9 cellular contexts compared by ENCODE assay signal in genomic region chr1:214604543-214604942, GRCh38. TPM values are rescaled to one million over a fixed set of nuclear protein-coding genes. Genes with fewer than 3 reads are reported as not detected.
A peak's percentile ranks its signal among the peaks of the same experiment; 100 is the strongest.
DNase-seq lines count a peak whose midpoint lies in the region; ATAC-seq, FAIRE-seq and TF ChIP-seq lines count a peak whose summit lies in the region.
"Had no signal": no experiment of that assay in that cellular context is flagged by ENCODE, and none has a peak within 500 bp of the region (broad histone marks: within the 10 kb centered on the region; RNA-seq: fewer than 3 reads in every experiment).

No MANE protein-coding gene starts in this region.

- FAIRE-seq in H54 (lab: Jason Lieb, UNC), result no peak
- FAIRE-seq: small intestine had no signal

- TF ChIP-seq CTCF in WTC11 (IDR thresholded peaks at IDR 0.05) (no peak), psoas muscle (IDR thresholded peaks at IDR 0.05) (no peak)

- H3K4me1 ChIP-seq in iPS-15b (ENCODE audit: control insufficient read depth, insufficient read depth, low read length) (peaks cover 3% of the 10 kb centered on the region), psoas muscle (no peaks in the 10 kb centered on the region)

- peak overlapping the region; percentile 96 for H3K4me3 Mint-ChIP-seq in WTC11

- peak overlapping the region; percentile 44 for H3K27ac Mint-ChIP-seq in WTC11

- ATAC-seq in WTC11 (no peak), HG03039 (IDR thresholded peaks at IDR 0.05; ENCODE audit: unreplicated experiment) (no peak), GM19395 (IDR thresholded peaks at IDR 0.05; ENCODE audit: unreplicated experiment) (no peak), psoas muscle (no peak)

- peaks cover 19% of the 10 kb centered on the region for H3K4me1 Mint-ChIP-seq in WTC11

- no peak overlapping the region for H3K27ac ChIP-seq in psoas muscle

- H3K36me3 Mint-ChIP-seq in WTC11, result peaks cover 9% of the 10 kb centered on the region

- H3K9me3 ChIP-seq in iPS-15b (ENCODE audit: control insufficient read depth, insufficient read depth, low read length), result no peaks in the 10 kb centered on the region
- H3K9me3 ChIP-seq in psoas muscle, result no peaks in the 10 kb centered on the region

- CTCF ChIA-PET in WTC11 (lab: Charles Lee), result interaction anchor here (3.2 kb wide), 1 partner anchor 272 kb away, joined by 18 read pairs; no protein-coding TSS in a partner anchor

- DNase-seq in AG08395 (ENCODE audit: low spot score) (peak; percentile 62), H54 (ENCODE audit: insufficient read length, low spot score) (peak; percentile 46), WTC11 (ENCODE audit: low spot score) (no peak), NCI-H1092 (lab: John Stamatoyannopoulos, UW) (no peak), psoas muscle (no peak)

- H3K4me3 ChIP-seq in iPS-15b (ENCODE audit: low read depth, low read length) (peak overlapping the region; percentile 92), psoas muscle (no peak overlapping the region)

- H3K9me3 Mint-ChIP-seq in WTC11, result peaks cover 5% of the 10 kb centered on the region

- H3K27me3 Mint-ChIP-seq in WTC11 (ENCODE audit: low read depth), result peaks cover 3% of the 10 kb centered on the region

- H3K27me3 ChIP-seq in iPS-15b (ENCODE audit: control insufficient read depth, insufficient read depth, low read length), result no peaks in the 10 kb centered on the region
- no peaks in the 10 kb centered on the region for H3K27me3 ChIP-seq in psoas muscle (ENCODE audit: insufficient read depth in 3 of 3, low read length in 2 of 3)

- H3K36me3 ChIP-seq in iPS-15b (ENCODE audit: control insufficient read depth, insufficient read depth, low read length), result peaks cover 4% of the 10 kb centered on the region
- no peaks in the 10 kb centered on the region for H3K36me3 ChIP-seq in psoas muscle (ENCODE audit: insufficient read depth in 1 of 2, low read depth in 1 of 2)

- H3K9ac ChIP-seq in iPS-15b (ENCODE audit: low read depth, low read length), result no peak overlapping the region

- intact Hi-C loops in psoas muscle (cut with DNase I), result no loop called here

- TF ChIP-seq POLR2A in H54 (IDR thresholded peaks at IDR 0.05; ENCODE audit: low read depth, low read length), result no peak

- POLR2A ChIA-PET in WTC11 (lab: Charles Lee), result interaction anchor here (1.1 to 3.9 kb wide), 2 partner anchors 34 to 53 kb away, joined by 3 to 27 read pairs; partner anchors contain the start of gene PTPN14

TF ChIP-seq in WTC11, 78 proteins besides CTCF, POLR2A, EP300 and RAD21 (continues in another document):
- TF ChIP-seq ZNF232 (CRISPR knock-in tag; IDR thresholded peaks at IDR 0.05), result no peak
- no peak for TF ChIP-seq MLX (CRISPR knock-in tag; IDR thresholded peaks at IDR 0.05)
- TF ChIP-seq, protein P1, sequence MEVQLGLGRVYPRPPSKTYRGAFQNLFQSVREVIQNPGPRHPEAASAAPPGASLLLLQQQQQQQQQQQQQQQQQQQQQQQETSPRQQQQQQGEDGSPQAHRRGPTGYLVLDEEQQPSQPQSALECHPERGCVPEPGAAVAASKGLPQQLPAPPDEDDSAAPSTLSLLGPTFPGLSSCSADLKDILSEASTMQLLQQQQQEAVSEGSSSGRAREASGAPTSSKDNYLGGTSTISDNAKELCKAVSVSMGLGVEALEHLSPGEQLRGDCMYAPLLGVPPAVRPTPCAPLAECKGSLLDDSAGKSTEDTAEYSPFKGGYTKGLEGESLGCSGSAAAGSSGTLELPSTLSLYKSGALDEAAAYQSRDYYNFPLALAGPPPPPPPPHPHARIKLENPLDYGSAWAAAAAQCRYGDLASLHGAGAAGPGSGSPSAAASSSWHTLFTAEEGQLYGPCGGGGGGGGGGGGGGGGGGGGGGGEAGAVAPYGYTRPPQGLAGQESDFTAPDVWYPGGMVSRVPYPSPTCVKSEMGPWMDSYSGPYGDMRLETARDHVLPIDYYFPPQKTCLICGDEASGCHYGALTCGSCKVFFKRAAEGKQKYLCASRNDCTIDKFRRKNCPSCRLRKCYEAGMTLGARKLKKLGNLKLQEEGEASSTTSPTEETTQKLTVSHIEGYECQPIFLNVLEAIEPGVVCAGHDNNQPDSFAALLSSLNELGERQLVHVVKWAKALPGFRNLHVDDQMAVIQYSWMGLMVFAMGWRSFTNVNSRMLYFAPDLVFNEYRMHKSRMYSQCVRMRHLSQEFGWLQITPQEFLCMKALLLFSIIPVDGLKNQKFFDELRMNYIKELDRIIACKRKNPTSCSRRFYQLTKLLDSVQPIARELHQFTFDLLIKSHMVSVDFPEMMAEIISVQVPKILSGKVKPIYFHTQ (CRISPR knock-in tag; IDR thresholded peaks at IDR 0.05), result no peak
- TF ChIP-seq, protein P2, sequence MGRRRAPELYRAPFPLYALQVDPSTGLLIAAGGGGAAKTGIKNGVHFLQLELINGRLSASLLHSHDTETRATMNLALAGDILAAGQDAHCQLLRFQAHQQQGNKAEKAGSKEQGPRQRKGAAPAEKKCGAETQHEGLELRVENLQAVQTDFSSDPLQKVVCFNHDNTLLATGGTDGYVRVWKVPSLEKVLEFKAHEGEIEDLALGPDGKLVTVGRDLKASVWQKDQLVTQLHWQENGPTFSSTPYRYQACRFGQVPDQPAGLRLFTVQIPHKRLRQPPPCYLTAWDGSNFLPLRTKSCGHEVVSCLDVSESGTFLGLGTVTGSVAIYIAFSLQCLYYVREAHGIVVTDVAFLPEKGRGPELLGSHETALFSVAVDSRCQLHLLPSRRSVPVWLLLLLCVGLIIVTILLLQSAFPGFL (CRISPR knock-in tag; IDR thresholded peaks at IDR 0.05; ENCODE audit: borderline replicate concordance), result no peak
- no peak for TF ChIP-seq ATF3 (CRISPR knock-in tag; conservative IDR thresholded peaks at IDR 0.05)
- TF ChIP-seq ATF1 (CRISPR knock-in tag; IDR thresholded peaks at IDR 0.05), result no peak
- no peak for TF ChIP-seq ZNF532 (CRISPR knock-in tag; IDR thresholded peaks at IDR 0.05; ENCODE audit: borderline replicate concordance)
- TF ChIP-seq ZNF138 (CRISPR knock-in tag; conservative IDR thresholded peaks at IDR 0.05), result no peak
- no peak for TF ChIP-seq FOXP4 (CRISPR knock-in tag; IDR thresholded peaks at IDR 0.05)

RNA-seq across cellular contexts. Expression of gene CENPF, which starts 1.5 kb away (rescaled TPM):
- total RNA-seq in WTC11 (2021) (137 to 166 TPM (median 143 TPM) in 3 replicates), psoas muscle (1 to 10 TPM in 1 of 4 donors, under 1 TPM in 3; 0.28 to 1.2 (median 0.43) TPM)
- polyA plus RNA-seq in psoas muscle, result 1 to 10 TPM in 1 of 3 donors, under 1 TPM in 2; 0.04 to 1.2 (median 0.74) TPM

RNA-seq across cellular contexts. Expression of gene PTPN14, which starts 53.1 kb away (rescaled TPM):
- total RNA-seq in WTC11 (2021), result 83.3 to 88.4 TPM (median 86.4 TPM) in 3 replicates
- total RNA-seq in psoas muscle, result 100 to 1,000 TPM in 1 of 4 donors, 10 to 100 TPM in 3; 50.8 to 106 (median 63.3) TPM
- polyA plus RNA-seq in psoas muscle, result 10 to 100 TPM in 1 of 3 donors, 1 to 10 TPM in 2; 7.2 to 27.9 (median 9.1) TPM

Comparison
In these comparisons a context has a peak if more than half of its experiments do, and no peak if none do; other contexts are left out.
1. DNase-seq: peak in AG08395 (single experiment) and H54 (single experiment); none in WTC11 (single experiment), NCI-H1092 (single experiment) and psoas muscle (0 of 2).
2. RNA of gene CENPF, which starts 1.5 kb away (total RNA-seq): 137 to 166 TPM in WTC11; 0.28 to 1.2 TPM in psoas muscle; every median in the first group is over 10 times any median in the second.